ENCODE assay signal across 27 cellular contexts in genomic region chr5:124395899-124396298, GRCh38.
"Had no signal": no experiment of that assay in that cellular context is flagged by ENCODE, and none has a peak within 500 bp of the region (broad histone marks: within the 10 kb centered on the region; RNA-seq: fewer than 3 reads in every experiment).

No MANE protein-coding gene starts in this region.

- H3K27ac ChIP-seq: esophagus muscularis mucosa, foreskin keratinocyte, heart right ventricle, left lung, lower lobe of right lung, ovary, prostate gland, skin epidermis, thyroid gland, upper lobe of left lung had no signal

- H3K27me3 ChIP-seq: esophagus muscularis mucosa, foreskin keratinocyte, heart right ventricle, left lung, ovary, thyroid gland, upper lobe of left lung had no signal

- H3K27ac Mint-ChIP-seq: activated CD4-positive, alpha-beta memory T cell treated with anti-CD3 and anti-CD28 coated beads, Interleukin-2, amount 10 ng/mL, durations not matched to agents 7 days and 5 days; activated CD4-positive, alpha-beta T cell treated with anti-CD3 and anti-CD28 coated beads, Interleukin-2, amount 10 ng/mL, durations not matched to agents 7 days and 5 days; activated T-cell treated with anti-CD3 and anti-CD28 coated beads, Interleukin-2, amount 50 U/mL, for 24 hours; endodermal cell; T-helper 17 cell; WTC11 had no signal

- H3K4me3 ChIP-seq: esophagus muscularis mucosa, heart right ventricle, left lung, lower lobe of right lung, ovary, prostate gland, skin epidermis, thyroid gland, upper lobe of left lung had no signal

- H3K4me3 Mint-ChIP-seq: activated CD4-positive, alpha-beta memory T cell treated with anti-CD3 and anti-CD28 coated beads, Interleukin-2, amount 10 ng/mL, durations not matched to agents 7 days and 5 days; activated CD4-positive, alpha-beta T cell treated with anti-CD3 and anti-CD28 coated beads, Interleukin-2, amount 10 ng/mL, durations not matched to agents 7 days and 5 days; activated T-cell treated with anti-CD3 and anti-CD28 coated beads, Interleukin-2, amount 50 U/mL, for 24 hours; endodermal cell; T-helper 17 cell; WTC11 had no signal

- H3K4me1 Mint-ChIP-seq: activated CD4-positive, alpha-beta memory T cell treated with anti-CD3 and anti-CD28 coated beads, Interleukin-2, amount 10 ng/mL, durations not matched to agents 7 days and 5 days; activated CD4-positive, alpha-beta T cell treated with anti-CD3 and anti-CD28 coated beads, Interleukin-2, amount 10 ng/mL, durations not matched to agents 7 days and 5 days; T-helper 17 cell had no signal

- H3K4me1 ChIP-seq: foreskin keratinocyte, prostate gland, thyroid gland had no signal

- H3K9me3 ChIP-seq: ovary, prostate gland, thyroid gland, upper lobe of left lung had no signal

- H3K27me3 Mint-ChIP-seq: activated CD4-positive, alpha-beta memory T cell treated with anti-CD3 and anti-CD28 coated beads, Interleukin-2, amount 10 ng/mL, durations not matched to agents 7 days and 5 days; activated CD4-positive, alpha-beta T cell treated with anti-CD3 and anti-CD28 coated beads, Interleukin-2, amount 10 ng/mL, durations not matched to agents 7 days and 5 days; activated T-cell treated with anti-CD3 and anti-CD28 coated beads, Interleukin-2, amount 50 U/mL, for 24 hours; T-helper 17 cell had no signal

- H3K9me3 Mint-ChIP-seq: activated CD4-positive, alpha-beta T cell treated with anti-CD3 and anti-CD28 coated beads, Interleukin-2, amount 10 ng/mL, durations not matched to agents 7 days and 5 days had no signal

- H3K36me3 ChIP-seq: esophagus muscularis mucosa, heart right ventricle, left lung, lower lobe of right lung, ovary, prostate gland, thyroid gland, upper lobe of left lung had no signal

- DNase-seq: activated CD4-positive, alpha-beta memory T cell treated with anti-CD3 and anti-CD28 coated beads, Interleukin-2, amount 10 ng/mL, durations not matched to agents 7 days and 5 days; activated CD4-positive, alpha-beta T cell treated with anti-CD3 and anti-CD28 coated beads for 1 hour; activated CD4-positive, alpha-beta T cell treated with anti-CD3 and anti-CD28 coated beads, Interleukin-2, amount 10 ng/mL, durations not matched to agents 7 days and 5 days; activated CD8-positive, alpha-beta memory T cell treated with anti-CD3 and anti-CD28 coated beads, Interleukin-2, amount 50 U/mL, for 48 hours; activated gamma-delta T cell treated with Interleukin-2 at 50 U/mL for 16 hours; activated naive CD4-positive, alpha-beta T cell treated with anti-CD3 and anti-CD28 coated beads, Interleukin-2, amount 50 U/mL, for 16 hours; activated T-cell treated with anti-CD3 and anti-CD28 coated beads, Interleukin-2, amount 50 U/mL, for 24 hours; amniotic stem cell; cortex of kidney; endodermal cell; foreskin keratinocyte; heart right ventricle; kidney glomerular epithelial cell; lower lobe of right lung; ovary; stimulated activated CD4-positive, alpha-beta T cell treated with anti-CD3 and anti-CD28 coated beads, Interleukin-12 subunit alpha, Interleukin-12 subunit beta, amount 100 ng/mL, for 4 hours; stimulated activated CD4-positive, alpha-beta T cell treated with anti-CD3 and anti-CD28 coated beads, Interleukin-4, amount 100 ng/mL, for 1 hour; stimulated activated naive CD8-positive, alpha-beta T cell treated with anti-CD3 and anti-CD28 coated beads, Interleukin-15, Interleukin-2, amounts not matched to agents 100 U/mL and 50 U/mL, for 24 hours; T-helper 17 cell; T1000; thyroid gland; upper lobe of left lung had no signal
